In genomic region chr22:39543095-39543494, GRCh38 we compare ENCODE assay signal across 10 cellular contexts. TPM values are rescaled to one million over a fixed set of nuclear protein-coding genes. Genes with fewer than 3 reads are reported as not detected.
DNase-seq lines count a peak whose midpoint lies in the region; ATAC-seq, FAIRE-seq and TF ChIP-seq lines count a peak whose summit lies in the region.
"Had no signal": no experiment of that assay in that cellular context is flagged by ENCODE, and none has a peak within 500 bp of the region (broad histone marks: within the 10 kb centered on the region; RNA-seq: fewer than 3 reads in every experiment).

No MANE protein-coding gene starts in this region.

- no peak overlapping the region for H3K27ac ChIP-seq in HCT116 (ENCODE audit: low read depth, low read length)
- H3K27ac ChIP-seq: SK-N-MC had no signal

- no peak for FAIRE-seq in GM12892 (lab: Jason Lieb, UNC)
- FAIRE-seq in GM19239 (lab: Jason Lieb, UNC): no peak

- DNase-seq in Calu3: no peak
- DNase-seq in HCT116 (ENCODE audit: low read depth, low spot score): no peak
- no peak for DNase-seq in T-helper 17 cell
- DNase-seq in iris pigment epithelial cell (ENCODE audit: low read depth): peak; percentile 51
- DNase-seq in epidermal melanocyte (ENCODE audit: insufficient read length, low spot score): no peak
- no peak for DNase-seq in GM12892 (ENCODE audit: insufficient read length)
- DNase-seq in GM19239 (ENCODE audit: insufficient read length, low spot score): no peak
- DNase-seq in Right ventricle myocardium inferior (ENCODE audit: missing footprints): no peak

- TF ChIP-seq POLR2A in HCT116 (IDR thresholded peaks at IDR 0.05; ENCODE audit: borderline replicate concordance, extremely low read depth, insufficient read depth, insufficient read length): no peak
- TF ChIP-seq POLR2A in GM12892 (IDR thresholded peaks at IDR 0.05; ENCODE audit: low read depth, low read length): no peak

- peaks cover 14% of the 10 kb centered on the region; the same call in 1 of the 2 replicates for H3K27me3 ChIP-seq in HCT116 (ENCODE audit: insufficient read depth, low read length)

- RAD21 ChIA-PET in HCT116 (lab: Charles Lee; ENCODE audit: low non-redundant PET in 1 of 2, low total read pairs in 2 of 2, uncharacterized antibody in 2 of 2, unreplicated experiment in 2 of 2): interaction anchor here (1.3 kb wide), 2 partner anchors 481 to 482 kb away, joined by 4 to 5 read pairs; no protein-coding TSS in a partner anchor

- H3K4me3 ChIP-seq in HCT116 (replicated peaks in 1 of 2; ENCODE audit: low read depth in 1 of 2, low read length in 2 of 2): no peak overlapping the region
- H3K4me3 ChIP-seq: SK-N-MC had no signal

- no peaks in the 10 kb centered on the region for H3K9me2 ChIP-seq in HCT116 (ENCODE audit: insufficient read depth)

- CTCF ChIA-PET in Calu3 (lab: Charles Lee): interaction anchor here (1.0 kb wide), 2 partner anchors 31 to 482 kb away, joined by 3 read pairs; no protein-coding TSS in a partner anchor
- CTCF ChIA-PET in HCT116 (lab: Charles Lee): interaction anchor here (0.7 to 3.0 kb wide), 6 partner anchors 9 to 496 kb away, joined by 3 to 19 read pairs (median 4); no protein-coding TSS in a partner anchor

- H3K4me3 Mint-ChIP-seq in Calu3 (ENCODE audit: low read depth, unreplicated experiment) (no peak overlapping the region), T-helper 17 cell (no peak overlapping the region)

- no peak overlapping the region for H3K27ac Mint-ChIP-seq in Calu3 (ENCODE audit: unreplicated experiment)
- H3K27ac Mint-ChIP-seq in T-helper 17 cell: no peak overlapping the region

- POLR2A ChIA-PET in HCT116 (lab: Charles Lee): interaction anchor here (0.8 kb wide), 1 partner anchor 501 kb away, joined by 4 read pairs; no protein-coding TSS in a partner anchor

- H3K4me1 ChIP-seq in HCT116 (ENCODE audit: control insufficient read depth in 1 of 2, insufficient read depth in 2 of 2, low read length in 2 of 2): peaks cover 3 to 8% of the 10 kb centered on the region in 2 experiments; a peak in 2 of 4 replicates

- H3K36me3 Mint-ChIP-seq in Calu3 (ENCODE audit: insufficient read depth, unreplicated experiment): no peaks in the 10 kb centered on the region
- H3K36me3 Mint-ChIP-seq in T-helper 17 cell (ENCODE audit: low read depth): peaks cover 5% of the 10 kb centered on the region

- H3K4me1 Mint-ChIP-seq in Calu3 (ENCODE audit: low read depth, unreplicated experiment) (peaks cover 9% of the 10 kb centered on the region), T-helper 17 cell (peaks cover 3% of the 10 kb centered on the region)

- no peaks in the 10 kb centered on the region for H3K79me2 ChIP-seq in HCT116 (ENCODE audit: insufficient read depth, low read length)

- H3K9ac ChIP-seq in HCT116 (ENCODE audit: low read length): no peak overlapping the region

- intact Hi-C loops in Calu3 (cut with micrococcal nuclease; ENCODE audit: unreplicated experiment) (loop anchor here (10.0 kb wide), 1 partner anchor 392 kb away; no protein-coding TSS in a partner anchor), HCT116 (cut with micrococcal nuclease) (loop anchor here (2.0 kb wide), 1 partner anchor 482 kb away; no protein-coding TSS in a partner anchor), Right ventricle myocardium inferior (cut with DNase I) (no loop called here)

- ATAC-seq in HCT116 (peak; percentile 89), T-helper 17 cell (peak; percentile 59), Right ventricle myocardium inferior (no peak)

- H3K4me2 ChIP-seq in HCT116 (ENCODE audit: low read length): no peak overlapping the region

- H3K27me3 Mint-ChIP-seq in Calu3 (ENCODE audit: unreplicated experiment): peaks cover 74% of the 10 kb centered on the region
- H3K27me3 Mint-ChIP-seq in T-helper 17 cell: peaks cover 33% of the 10 kb centered on the region

- TF ChIP-seq RAD21 in HCT116 (IDR thresholded peaks at IDR 0.05; ENCODE audit: low read depth): peak; percentile 79

- H3K9me3 Mint-ChIP-seq in Calu3 (ENCODE audit: low read depth, unreplicated experiment): no peaks in the 10 kb centered on the region

- BruUV-seq in Calu3 (replicated peaks; lab: Mats Ljungman, UMichigan) (no TSS peak), HCT116 (replicated peaks; lab: Mats Ljungman, UMichigan) (no TSS peak)

- no peaks in the 10 kb centered on the region for H3K36me3 ChIP-seq in HCT116 (ENCODE audit: control insufficient read depth in 1 of 2, insufficient read depth in 2 of 2, low read length in 2 of 2)

- H2AFZ ChIP-seq in HCT116 (ENCODE audit: low read depth, low read length, poor library complexity, severe bottlenecking): no peak overlapping the region

- TF ChIP-seq CTCF in Calu3 (IDR thresholded peaks at IDR 0.05; ENCODE audit: unreplicated experiment) (peak; percentile 35), HCT116 (IDR thresholded peaks at IDR 0.05 in 2 of 3, conservative IDR thresholded peaks at IDR 0.05 in 1 of 3; ENCODE audit: borderline replicate concordance in 1 of 3, insufficient read depth in 1 of 3, low read depth in 2 of 3, low read length in 2 of 3) (peak; percentile 70 to 74 (median 73); a peak in 5 of 6 replicates)

- H3K9me3 ChIP-seq in HCT116 (ENCODE audit: control insufficient read depth in 1 of 2, insufficient read depth in 1 of 2, low read depth in 1 of 2, low read length in 2 of 2): no peaks in the 10 kb centered on the region
- no peaks in the 10 kb centered on the region for H3K9me3 ChIP-seq in T-helper 17 cell (ENCODE audit: control insufficient read depth, low read length, poor library complexity, severe bottlenecking)

- H4K20me1 ChIP-seq in HCT116 (ENCODE audit: insufficient read depth): no peaks in the 10 kb centered on the region

TF ChIP-seq in HCT116, 20 proteins besides CTCF, POLR2A, EP300 and RAD21:
- TF ChIP-seq TCF7L2 (IDR thresholded peaks at IDR 0.05; ENCODE audit: borderline replicate concordance, extremely low read depth, insufficient read depth, insufficient read length): no peak
- TF ChIP-seq YY1 (IDR thresholded peaks at IDR 0.05; ENCODE audit: extremely low read depth, insufficient replicate concordance, low read depth, low read length): peak; percentile 37

RNA-seq across cellular contexts. Expression of gene RPS19BP1, which starts 10.5 kb away (rescaled TPM):
- total RNA-seq in Calu3 (2022): 82.9 and 87.7 TPM in 2 replicates
- total RNA-seq in HCT116 (2021; ENCODE audit: unreplicated experiment): 80.4 TPM
- polyA plus RNA-seq in HCT116 (2012): 69.1 and 86.9 TPM in 2 replicates
- total RNA-seq in T-helper 17 cell: 10 to 100 TPM; 42.6 to 47.3 TPM
- 46.3 TPM for polyA plus RNA-seq in GM12892 (2012; ENCODE audit: missing spikeins)
- total RNA-seq in Right ventricle myocardium inferior: 61.9 TPM

RNA-seq across cellular contexts. Expression of gene ATF4, which starts 22.7 kb away (rescaled TPM):
- total RNA-seq in Calu3 (2022) (294 and 372 TPM in 2 replicates), HCT116 (2021; ENCODE audit: unreplicated experiment) (608 TPM), T-helper 17 cell (100 to 1,000 TPM; 260 to 333 TPM), Right ventricle myocardium inferior (204 TPM)
- polyA plus RNA-seq in HCT116 (2012): 588 and 690 TPM in 2 replicates
- polyA plus RNA-seq in GM12892 (2012; ENCODE audit: missing spikeins): 330 TPM

RNA-seq across cellular contexts. Expression of gene CACNA1I, which starts 27.5 kb away (rescaled TPM):
- total RNA-seq in Calu3 (2022): 0.05 and 0.07 TPM in 2 replicates
- total RNA-seq in HCT116 (2021; ENCODE audit: unreplicated experiment): 0.15 TPM
- polyA plus RNA-seq in HCT116 (2012): 0.20 TPM in 2 replicates
- total RNA-seq in T-helper 17 cell: 10 to 100 TPM; 20.3 to 27.9 TPM
- polyA plus RNA-seq in GM12892 (2012; ENCODE audit: missing spikeins): not detected
- total RNA-seq in Right ventricle myocardium inferior: not detected
- total RNA-seq: dermis microvascular lymphatic vessel endothelial cell had no signal

RNA-seq across cellular contexts. Expression of gene MIEF1, which starts 41.0 kb away (rescaled TPM):
- total RNA-seq in Calu3 (2022): 39.2 and 44.3 TPM in 2 replicates
- total RNA-seq in HCT116 (2021; ENCODE audit: unreplicated experiment): 42.8 TPM
- polyA plus RNA-seq in HCT116 (2012): 23.4 and 23.7 TPM in 2 replicates
- total RNA-seq in T-helper 17 cell: 10 to 100 TPM; 16.9 to 22.7 TPM
- polyA plus RNA-seq in GM12892 (2012; ENCODE audit: missing spikeins): 15.2 TPM
- total RNA-seq in Right ventricle myocardium inferior: 17.3 TPM

Comparison
In these comparisons a context has a peak if more than half of its experiments do, and no peak if none do; other contexts are left out.
1. RNA of gene CACNA1I, which starts 27.5 kb away (total RNA-seq): 20.3 to 27.9 TPM in T-helper 17 cell; 0.15 TPM in HCT116 (single experiment), 0.05 to 0.07 TPM in Calu3 and not detected in Right ventricle myocardium inferior (single experiment); every median in the first group is over 10 times any median in the second.